ENCODE assay signal across 18 cellular contexts in the genomic region with DNA sequence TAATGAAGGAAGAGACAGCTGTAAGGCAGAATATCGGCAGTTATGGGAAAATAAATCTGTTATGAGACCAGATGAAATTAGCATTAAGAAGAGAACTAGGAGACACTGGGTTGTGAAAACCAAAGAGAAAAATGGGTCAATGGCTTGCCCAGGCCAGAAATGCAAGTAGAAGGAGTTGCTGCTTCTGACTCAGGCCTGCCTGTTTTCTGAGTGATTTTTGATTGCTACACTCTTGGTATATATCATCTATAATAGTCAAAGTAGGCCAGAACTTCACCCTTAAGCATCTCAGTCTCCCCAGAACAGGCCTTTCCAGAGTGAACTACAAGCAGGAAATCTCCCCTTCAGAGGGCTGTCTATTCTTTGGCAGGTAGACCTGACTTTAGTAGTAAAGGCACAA.
DNase-seq lines count a peak whose midpoint lies in the region; ATAC-seq and TF ChIP-seq lines count a peak whose summit lies in the region.
"Had no signal": no experiment of that assay in that cellular context is flagged by ENCODE, and none has a peak within 500 bp of the region (broad histone marks: within the 10 kb centered on the region; RNA-seq: fewer than 3 reads in every experiment).

No MANE protein-coding gene starts in this region.

- no peaks in the 10 kb centered on the region for H3K9me3 Mint-ChIP-seq in mesothelial cell of epicardium

- H3K4me3 Mint-ChIP-seq in mesothelial cell of epicardium, result no peak overlapping the region

- TF ChIP-seq POLR2A in lower leg skin (IDR thresholded peaks at IDR 0.05), result no peak

- DNase-seq in RWPE2 (ENCODE audit: low spot score) (no peak), epithelial cell of prostate (ENCODE audit: low read depth, low spot score) (no peak), mesothelial cell of epicardium (ENCODE audit: low spot score in 2 of 2, unreplicated experiment in 2 of 2) (no peak), lower leg skin (ENCODE audit: low spot score in 2 of 2) (no peak), foreskin keratinocyte (no peak)
- DNase-seq in activated CD4-positive, alpha-beta T cell treated with anti-CD3 and anti-CD28 coated beads, Interleukin-2, amount 50 U/mL, for 48 hours, result no peak
- DNase-seq: 8988T, C1 segment of cervical spinal cord, GF-D8, Karpas-422, MG63, NCI-H1092 treated with DMSO at 0.1 percent for 48 hours, NCI-H1694, NCI-H2227 treated with DMSO at 0.1 percent for 48 hours, NCI-H524 treated with DMSO at 0.1 percent for 48 hours, SHP77 had no signal

- no peaks in the 10 kb centered on the region for H3K36me3 Mint-ChIP-seq in mesothelial cell of epicardium

- WGBS in lower leg skin, 2 donors, result 88% methylated on average over 1 of the region's 1 CpG

- no peaks in the 10 kb centered on the region for H3K27me3 ChIP-seq in ACC112 (ENCODE audit: insufficient read depth, low read length)
- H3K27me3 ChIP-seq in RWPE2 (ENCODE audit: insufficient read depth, poor library complexity, severe bottlenecking), result no peaks in the 10 kb centered on the region
- no peaks in the 10 kb centered on the region for H3K27me3 ChIP-seq in foreskin keratinocyte
- H3K27me3 ChIP-seq: MG63 had no signal

- ATAC-seq in RWPE2 (ENCODE audit: low read depth) (peak; percentile 29; the same call in 1 of the 3 replicates), foreskin keratinocyte (no peak), HG02852 (IDR thresholded peaks at IDR 0.05; ENCODE audit: unreplicated experiment) (no peak)

- H3K4me1 Mint-ChIP-seq in mesothelial cell of epicardium, result peaks cover 44% of the 10 kb centered on the region

- H2AFZ ChIP-seq in ACC112 (ENCODE audit: low read length, unreplicated experiment), result no peak overlapping the region

- H3K4me1 ChIP-seq in ACC112 (ENCODE audit: control insufficient read depth, insufficient read depth, low read length, unreplicated experiment), result peaks cover 19% of the 10 kb centered on the region
- H3K4me1 ChIP-seq in RWPE2 (ENCODE audit: insufficient read depth, poor library complexity, severe bottlenecking), result peaks cover 5% of the 10 kb centered on the region
- H3K4me1 ChIP-seq in foreskin keratinocyte, result no peaks in the 10 kb centered on the region

- peak overlapping the region; percentile 74 for H3K27ac Mint-ChIP-seq in mesothelial cell of epicardium

- TF ChIP-seq CTCF in RWPE2 (IDR thresholded peaks at IDR 0.05; ENCODE audit: poor library complexity, severe bottlenecking) (no peak), mesothelial cell of epicardium (IDR thresholded peaks at IDR 0.05; ENCODE audit: unreplicated experiment) (no peak), lower leg skin (IDR thresholded peaks at IDR 0.05) (no peak), foreskin keratinocyte (conservative IDR thresholded peaks at IDR 0.05) (no peak)

- H3K4me3 ChIP-seq in ACC112 (ENCODE audit: low read depth, low read length), result no peak overlapping the region
- H3K4me3 ChIP-seq in RWPE2 (ENCODE audit: severe bottlenecking), result no peak overlapping the region
- no peak overlapping the region for H3K4me3 ChIP-seq in lower leg skin (ENCODE audit: low read depth, poor library complexity, severe bottlenecking)
- H3K4me3 ChIP-seq: MG63 had no signal

- no peaks in the 10 kb centered on the region for H3K9me3 ChIP-seq in RWPE2 (ENCODE audit: severe bottlenecking)
- H3K9me3 ChIP-seq: MG63 had no signal

- H3K36me3 ChIP-seq in ACC112 (ENCODE audit: insufficient read depth, low read length), result no peaks in the 10 kb centered on the region
- H3K36me3 ChIP-seq in RWPE2 (ENCODE audit: low read depth), result 0 out of 2 replicates have a peak, but pooled peaks cover 3% of the 10 kb centered on the region
- H3K36me3 ChIP-seq: MG63 had no signal

- intact Hi-C loops in lower leg skin (cut with DNase I; ENCODE audit: low total_unique reads), result no loop called here

- H3K27ac ChIP-seq in ACC112 (ENCODE audit: low read depth, low read length) (0 out of 2 replicates have a peak overlapping the region, but pooled peaks have one; percentile 47), RWPE2 (ENCODE audit: poor library complexity, severe bottlenecking) (no peak overlapping the region), epithelial cell of prostate (peak overlapping the region; percentile 49), foreskin keratinocyte (no peak overlapping the region)

- H3K79me2 ChIP-seq in ACC112 (ENCODE audit: control insufficient read depth, insufficient read depth, low read length, unreplicated experiment), result no peaks in the 10 kb centered on the region

- no peaks in the 10 kb centered on the region for H3K27me3 Mint-ChIP-seq in mesothelial cell of epicardium (ENCODE audit: low read depth)

Comparison
In these comparisons a context has a peak if more than half of its experiments do, and no peak if none do; other contexts are left out.
1. H3K27ac ChIP-seq: peak in ACC112 (single experiment) and epithelial cell of prostate (single experiment); none in RWPE2 (single experiment) and foreskin keratinocyte (single experiment).